Comparison of ENCODE assay signal across 1 cellular context in genomic region chr6:43806041-43806757, GRCh38.
A peak's percentile ranks its signal among the peaks of the same experiment; 100 is the strongest.
TF ChIP-seq lines count a peak whose summit lies in the region.

No MANE protein-coding gene starts in this region.

TF ChIP-seq in HepG2, 621 proteins besides CTCF, POLR2A, EP300 and RAD21 (continued from another document and continues in another):
- TF ChIP-seq HDAC2 (CRISPR knock-in tag; IDR thresholded peaks at IDR 0.05) = peak; percentile 94
- peak; percentile 95 for TF ChIP-seq ZNF607 (CRISPR knock-in tag; IDR thresholded peaks at IDR 0.05; ENCODE audit: borderline replicate concordance)
- peak; percentile 88 for TF ChIP-seq ZNF687 (CRISPR knock-in tag; IDR thresholded peaks at IDR 0.05)
- 0 out of 2 replicates have a peak, but pooled peaks have one; percentile 11 for TF ChIP-seq ZHX2 (IDR thresholded peaks at IDR 0.05; ENCODE audit: low read depth)
- no peak for TF ChIP-seq ZHX2 (CRISPR knock-in tag; IDR thresholded peaks at IDR 0.05; ENCODE audit: borderline replicate concordance)
- peak; percentile 86 for TF ChIP-seq THRA (CRISPR knock-in tag; IDR thresholded peaks at IDR 0.05; ENCODE audit: borderline replicate concordance)
- TF ChIP-seq TRAFD1 (CRISPR knock-in tag; IDR thresholded peaks at IDR 0.05; ENCODE audit: borderline replicate concordance) = no peak
- no peak for TF ChIP-seq MTF2 (CRISPR knock-in tag; IDR thresholded peaks at IDR 0.05; ENCODE audit: borderline replicate concordance)
- 0 out of 2 replicates have a peak, but pooled peaks have one; percentile 54 for TF ChIP-seq HOMEZ (CRISPR knock-in tag; IDR thresholded peaks at IDR 0.05; ENCODE audit: low read depth)
- TF ChIP-seq SALL2 (CRISPR knock-in tag; IDR thresholded peaks at IDR 0.05) = peak; percentile 70
- TF ChIP-seq ZNF678 (CRISPR knock-in tag; IDR thresholded peaks at IDR 0.05) = no peak
- peak; percentile 58 for TF ChIP-seq ZNF629 (CRISPR knock-in tag; conservative IDR thresholded peaks at IDR 0.05)
- TF ChIP-seq ARNTL (CRISPR knock-in tag; IDR thresholded peaks at IDR 0.05) = peak; percentile 93
- 0 out of 2 replicates have a peak, but pooled peaks have one; percentile 38 for TF ChIP-seq ZNF547 (CRISPR knock-in tag; IDR thresholded peaks at IDR 0.05)
- peak; percentile 66; the same call in 1 of the 2 replicates for TF ChIP-seq ZNF329 (CRISPR knock-in tag; IDR thresholded peaks at IDR 0.05; ENCODE audit: low read depth)
- peak; percentile 5 for TF ChIP-seq ZFP36 (IDR thresholded peaks at IDR 0.05; ENCODE audit: borderline replicate concordance, low read depth, low read length, partially characterized antibody)
- peak; percentile 70; the same call in 1 of the 2 replicates for TF ChIP-seq HES4 (CRISPR knock-in tag; IDR thresholded peaks at IDR 0.05; ENCODE audit: borderline replicate concordance)
- TF ChIP-seq ZSCAN25 (CRISPR knock-in tag; IDR thresholded peaks at IDR 0.05) = peak; percentile 83; the same call in 1 of the 2 replicates
- TF ChIP-seq ZBED4 (CRISPR knock-in tag; IDR thresholded peaks at IDR 0.05; ENCODE audit: borderline replicate concordance) = peak; percentile 48
- TF ChIP-seq ARID3A (IDR thresholded peaks at IDR 0.05; ENCODE audit: low read depth, low read length) = peak; percentile 30; the same call in 1 of the 2 replicates
- TF ChIP-seq KDM2A (CRISPR knock-in tag; IDR thresholded peaks at IDR 0.05; ENCODE audit: borderline replicate concordance, low read depth) = peak; percentile 34; the same call in 1 of the 2 replicates
- no peak for TF ChIP-seq SMAD3 (CRISPR knock-in tag; IDR thresholded peaks at IDR 0.05)
- peak; percentile 100 for TF ChIP-seq HNF1B (CRISPR knock-in tag; IDR thresholded peaks at IDR 0.05)
